1 cellular context compared by ENCODE assay signal in the genomic region with DNA sequence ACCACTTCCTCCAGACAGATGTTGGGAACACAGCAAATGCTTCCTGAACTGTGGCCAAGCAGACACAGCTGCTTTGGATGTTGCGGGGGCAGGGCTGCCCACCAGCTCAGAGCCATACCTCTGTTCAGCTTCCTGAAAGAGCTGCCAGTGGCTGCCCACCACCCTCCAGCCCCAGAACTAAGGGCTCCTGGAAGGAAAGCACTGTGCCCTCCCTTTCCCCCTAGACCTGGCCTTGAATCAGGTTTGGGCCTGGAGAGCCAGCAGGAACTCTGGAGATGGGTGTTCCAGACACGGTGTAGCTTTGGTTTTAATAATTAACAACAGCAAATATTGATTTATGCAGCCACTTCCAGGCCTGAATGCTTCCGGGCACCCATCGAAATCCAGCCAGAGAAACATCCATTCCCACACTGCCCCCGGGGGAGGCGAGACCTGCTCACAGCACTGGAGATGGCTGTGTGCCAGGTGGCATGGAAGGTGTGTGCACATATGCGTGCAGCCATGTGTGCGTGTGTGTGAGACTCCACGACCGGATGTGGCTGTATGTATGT.
TF ChIP-seq lines count a peak whose summit lies in the region.

No MANE protein-coding gene starts in this region.

TF ChIP-seq in liver, 16 proteins besides CTCF, POLR2A, EP300 and RAD21 (continued from another document):
- peak; percentile 89 for TF ChIP-seq REST (IDR thresholded peaks at IDR 0.05)
- TF ChIP-seq HNF4G (IDR thresholded peaks at IDR 0.05): no peak
- peak; percentile 47 to 70 for TF ChIP-seq HNF4A (conservative IDR thresholded peaks at IDR 0.05)
- peak; percentile 83 for TF ChIP-seq FOXA2 (IDR thresholded peaks at IDR 0.05)
- peak in 1 of 2 donors; percentile 71 for TF ChIP-seq GABPA (IDR thresholded peaks at IDR 0.05 in 1 of 2, conservative IDR thresholded peaks at IDR 0.05 in 1 of 2)
- TF ChIP-seq EGR1 (IDR thresholded peaks at IDR 0.05; ENCODE audit: low read depth in 2 of 2): peak in 1 of 2 donors; percentile 82
- TF ChIP-seq RXRA (IDR thresholded peaks at IDR 0.05): peak; percentile 35 to 88
- TF ChIP-seq ATF3 (IDR thresholded peaks at IDR 0.05): no peak
- TF ChIP-seq FOXA1 (IDR thresholded peaks at IDR 0.05): peak; percentile 71
- no peak for TF ChIP-seq TAF1 (conservative IDR thresholded peaks at IDR 0.05)
- TF ChIP-seq NR2F2 (IDR thresholded peaks at IDR 0.05): no peak
